ENCODE assay signal across 12 cellular contexts in genomic region chr6:5522147-5522546, GRCh38.
"Had no signal": no experiment of that assay in that cellular context is flagged by ENCODE, and none has a peak within 500 bp of the region (broad histone marks: within the 10 kb centered on the region; RNA-seq: fewer than 3 reads in every experiment).

No MANE protein-coding gene starts in this region.

- H3K4me1 ChIP-seq: body of pancreas had no signal

- H3K27me3 Mint-ChIP-seq: central memory CD8-positive, alpha-beta T cell had no signal

- H3K36me3 ChIP-seq: neutrophil, thyroid gland had no signal

- H3K4me3 ChIP-seq: body of pancreas, thyroid gland had no signal

- ATAC-seq: activated CD4-positive, CD25-positive, alpha-beta regulatory T cell treated with anti-CD3 and anti-CD28 coated beads, Interleukin-2, amount 50 U/mL, for 24 hours; body of pancreas; right cardiac atrium had no signal

- H3K9me3 ChIP-seq: body of pancreas, neutrophil, thyroid gland had no signal

- H3K27ac ChIP-seq: body of pancreas, neutrophil, thyroid gland had no signal

- H3K27me3 ChIP-seq: body of pancreas, neutrophil, thyroid gland had no signal

- H3K9me3 Mint-ChIP-seq: activated T-helper 1 cell treated with anti-CD3 and anti-CD28 coated beads, Interleukin-12 subunit alpha, Interleukin-12 subunit beta, Interleukin-2, Interleukin-4 antibody, amounts not matched to agents 30 ng/mL and 10 ng/mL and 1 ng/mL, durations not matched to agents 14 hours and 24 hours and 36 hours; central memory CD8-positive, alpha-beta T cell; T-helper 1 cell treated with Interleukin-12 subunit alpha and Interleukin-12 subunit beta and Interleukin-4 antibody, amounts not matched to agents 30 μg/mL and 1 μg/mL, for 36 hours had no signal

- DNase-seq: activated CD4-positive, alpha-beta T cell treated with anti-CD3 and anti-CD28 coated beads, Interleukin-2, amount 50 U/mL, for 4 hours; activated naive CD4-positive, alpha-beta T cell treated with Interleukin-2 at 50 U/mL for 16 hours; amniotic stem cell; body of pancreas; right cardiac atrium; small intestine; thyroid gland had no signal

- H3K4me3 Mint-ChIP-seq: activated T-helper 1 cell treated with anti-CD3 and anti-CD28 coated beads, Interleukin-12 subunit alpha, Interleukin-12 subunit beta, Interleukin-2, Interleukin-4 antibody, amounts not matched to agents 30 ng/mL and 10 ng/mL and 1 ng/mL, durations not matched to agents 14 hours and 24 hours and 36 hours; central memory CD8-positive, alpha-beta T cell; T-helper 1 cell treated with Interleukin-12 subunit alpha and Interleukin-12 subunit beta and Interleukin-4 antibody, amounts not matched to agents 30 μg/mL and 1 μg/mL, for 36 hours had no signal

- FAIRE-seq: small intestine had no signal

- H3K27ac Mint-ChIP-seq: activated T-helper 1 cell treated with anti-CD3 and anti-CD28 coated beads, Interleukin-12 subunit alpha, Interleukin-12 subunit beta, Interleukin-2, Interleukin-4 antibody, amounts not matched to agents 30 ng/mL and 10 ng/mL and 1 ng/mL, durations not matched to agents 14 hours and 24 hours and 36 hours; T-helper 1 cell treated with Interleukin-12 subunit alpha and Interleukin-12 subunit beta and Interleukin-4 antibody, amounts not matched to agents 30 μg/mL and 1 μg/mL, for 36 hours had no signal
